ENCODE assay signal across 15 cellular contexts in the genomic region with DNA sequence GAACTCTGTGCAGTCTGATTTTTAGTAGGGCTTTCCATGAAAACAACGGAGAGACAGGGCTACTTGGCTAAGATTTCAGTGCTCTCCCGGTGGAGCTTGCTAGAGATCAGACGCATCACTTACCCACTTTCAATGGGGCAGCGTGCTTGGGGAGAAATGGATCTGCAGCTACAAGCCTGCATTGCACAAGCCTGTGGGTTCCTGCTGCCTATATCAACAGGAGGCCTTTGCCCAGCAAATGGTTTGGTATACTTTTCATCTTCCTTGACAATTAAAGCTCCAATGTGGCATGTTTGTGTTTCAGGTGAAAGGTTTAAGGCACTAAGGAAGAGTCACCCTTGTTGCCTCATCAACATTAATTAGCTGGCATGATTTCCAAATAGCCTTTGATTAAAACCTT.
A peak's percentile ranks its signal among the peaks of the same experiment; 100 is the strongest.
DNase-seq lines count a peak whose midpoint lies in the region; TF ChIP-seq lines count a peak whose summit lies in the region.
"Had no signal": no experiment of that assay in that cellular context is flagged by ENCODE, and none has a peak within 500 bp of the region (broad histone marks: within the 10 kb centered on the region; RNA-seq: fewer than 3 reads in every experiment).

No MANE protein-coding gene starts in this region.

- H3K9ac ChIP-seq in mammary epithelial cell (ENCODE audit: insufficient read depth, low read length) = no peak overlapping the region
- H3K9ac ChIP-seq: BLaER1 had no signal

- H3K4me1 ChIP-seq in mammary epithelial cell (ENCODE audit: insufficient read depth, low read length) (peaks cover 4% of the 10 kb centered on the region), esophagus squamous epithelium (peaks cover 3 to 18% (median 4%) of the 10 kb centered on the region in 3 donors), prostate gland (replicated peaks) (no peaks in the 10 kb centered on the region)
- H3K4me1 ChIP-seq: A549, BLaER1 had no signal

- no peak overlapping the region for H3K4me2 ChIP-seq in mammary epithelial cell (ENCODE audit: insufficient read depth, low read depth, low read length)
- H3K4me2 ChIP-seq: A549, BLaER1 had no signal

- no peak for TF ChIP-seq POLR2A in esophagus squamous epithelium (IDR thresholded peaks at IDR 0.05)
- no peak for TF ChIP-seq POLR2A in prostate gland (IDR thresholded peaks at IDR 0.05)

- peak; percentile 48 for DNase-seq in mammary epithelial cell
- no peak for DNase-seq in MCF 10A (ENCODE audit: unreplicated experiment)
- no peak for DNase-seq in esophagus squamous epithelium (lab: John Stamatoyannopoulos, UW)
- peak; percentile 39 for DNase-seq in prostate gland (ENCODE audit: low spot score)
- no peak for DNase-seq in NCI-H2081 (lab: John Stamatoyannopoulos, UW)
- DNase-seq in AG08395 (ENCODE audit: low spot score) = no peak
- DNase-seq in immature natural killer cell = no peak
- DNase-seq: CD4-positive, alpha-beta memory T cell; DMS79 treated with DMSO at 0.1 percent for 48 hours; GF-D8; H9 had no signal

- in situ Hi-C loops in mammary epithelial cell (cut with MboI; ENCODE audit: low sequenced_read_pairs in 2 of 2) = no loop called here

- no peak overlapping the region for H3K4me3 Mint-ChIP-seq in MCF 10A (ENCODE audit: unreplicated experiment)
- no peak overlapping the region for H3K4me3 Mint-ChIP-seq in immature natural killer cell
- H3K4me3 Mint-ChIP-seq: CD14-positive monocyte; CD4-positive, alpha-beta memory T cell; H9 had no signal

- H3K27ac ChIP-seq in mammary epithelial cell (ENCODE audit: insufficient read depth, low read depth, low read length) (no peak overlapping the region), esophagus squamous epithelium (peak overlapping the region; percentile 30 to 45 (median 40)), prostate gland (no peak overlapping the region)
- H3K27ac ChIP-seq: 22Rv1, A549, BLaER1 had no signal

- H2AFZ ChIP-seq in mammary epithelial cell (ENCODE audit: low read depth, low read length) = no peak overlapping the region

- no peaks in the 10 kb centered on the region for H4K20me1 ChIP-seq in mammary epithelial cell (ENCODE audit: insufficient read depth, low read length)
- H4K20me1 ChIP-seq: BLaER1 had no signal

- no peak overlapping the region for H3K4me3 ChIP-seq in mammary epithelial cell (replicated peaks in 1 of 3; ENCODE audit: insufficient read depth in 1 of 3, low read depth in 2 of 3, low read length in 3 of 3)
- H3K4me3 ChIP-seq in esophagus squamous epithelium = no peak overlapping the region
- no peak overlapping the region for H3K4me3 ChIP-seq in prostate gland
- H3K4me3 ChIP-seq: A549, BLaER1 had no signal

- H3K4me1 Mint-ChIP-seq in MCF 10A (ENCODE audit: insufficient read depth, unreplicated experiment) (peaks cover 5% of the 10 kb centered on the region), immature natural killer cell (no peaks in the 10 kb centered on the region)
- H3K4me1 Mint-ChIP-seq: CD14-positive monocyte, H9 had no signal

- H3K9me3 ChIP-seq in mammary epithelial cell (replicated peaks; ENCODE audit: insufficient read depth, low read length) (no peaks in the 10 kb centered on the region), esophagus squamous epithelium (no peaks in the 10 kb centered on the region), prostate gland (no peaks in the 10 kb centered on the region)
- H3K9me3 ChIP-seq: BLaER1 had no signal

- H3K27me3 ChIP-seq in mammary epithelial cell (ENCODE audit: insufficient read depth, low read length) = no peaks in the 10 kb centered on the region
- H3K27me3 ChIP-seq in esophagus squamous epithelium = no peaks in the 10 kb centered on the region
- H3K27me3 ChIP-seq in prostate gland (replicated peaks; ENCODE audit: insufficient read depth) = no peaks in the 10 kb centered on the region
- H3K27me3 ChIP-seq: BLaER1 had no signal

- intact Hi-C loops in mammary epithelial cell (cut with micrococcal nuclease) (no loop called here), MCF 10A (cut with micrococcal nuclease) (no loop called here), esophagus squamous epithelium (cut with DNase I) (no loop called here), prostate gland (cut with DNase I) (no loop called here)

- H3K79me2 ChIP-seq in mammary epithelial cell (ENCODE audit: insufficient read depth, low read length) = no peaks in the 10 kb centered on the region

- BruUV-seq in mammary epithelial cell (replicated peaks; lab: Mats Ljungman, UMichigan) (no TSS peak), MCF 10A (replicated peaks; lab: Mats Ljungman, UMichigan) (no TSS peak)

- H3K9me3 Mint-ChIP-seq in MCF 10A (ENCODE audit: unreplicated experiment) (no peaks in the 10 kb centered on the region), immature natural killer cell (peaks cover 0 to 4% (median 0%) of the 10 kb centered on the region in 6 donors)

- no peaks in the 10 kb centered on the region for H3K36me3 ChIP-seq in mammary epithelial cell (ENCODE audit: insufficient read depth, low read length)
- H3K36me3 ChIP-seq in esophagus squamous epithelium = no peaks in the 10 kb centered on the region
- H3K36me3 ChIP-seq in prostate gland = no peaks in the 10 kb centered on the region
- H3K36me3 ChIP-seq: BLaER1 had no signal

- no peaks in the 10 kb centered on the region for H3K27me3 Mint-ChIP-seq in MCF 10A (ENCODE audit: insufficient read depth, unreplicated experiment)
- H3K27me3 Mint-ChIP-seq in immature natural killer cell (ENCODE audit: low read depth in 3 of 3) = peaks cover 0 to 5% (median 3%) of the 10 kb centered on the region in 3 donors

- TF ChIP-seq CTCF in mammary epithelial cell (conservative IDR thresholded peaks at IDR 0.05 in 1 of 2, IDR thresholded peaks at IDR 0.05 in 1 of 2; ENCODE audit: extremely low read depth in 1 of 2, insufficient read depth in 1 of 2, low read depth in 1 of 2, low read length in 2 of 2) (no peak), MCF 10A (IDR thresholded peaks at IDR 0.05; ENCODE audit: unreplicated experiment) (no peak), esophagus squamous epithelium (IDR thresholded peaks at IDR 0.05) (no peak), prostate gland (IDR thresholded peaks at IDR 0.05) (no peak)

- POLR2A ChIA-PET in MCF 10A (lab: Yijun Ruan, JAX) = interaction anchor here (0.8 to 1.6 kb wide), 4 partner anchors 11 to 88 kb away, joined by 3 to 5 read pairs (median 4); no protein-coding TSS in a partner anchor

- H3K36me3 Mint-ChIP-seq in MCF 10A (ENCODE audit: insufficient read depth, unreplicated experiment) = no peaks in the 10 kb centered on the region
- H3K36me3 Mint-ChIP-seq in immature natural killer cell = no peaks in the 10 kb centered on the region
- H3K36me3 Mint-ChIP-seq: CD14-positive monocyte; CD4-positive, alpha-beta memory T cell had no signal

- CTCF ChIA-PET in mammary epithelial cell (lab: Charles Lee; ENCODE audit: low non-redundant PET) = no interaction called here
- CTCF ChIA-PET in MCF 10A (lab: Yijun Ruan, JAX) = no interaction called here

- H3K27ac Mint-ChIP-seq in MCF 10A (ENCODE audit: low read depth, unreplicated experiment) = no peak overlapping the region
- H3K27ac Mint-ChIP-seq in immature natural killer cell = no peak overlapping the region
- H3K27ac Mint-ChIP-seq: CD14-positive monocyte had no signal

- dilution Hi-C loops in mammary epithelial cell (cut with HindIII; ENCODE audit: low sequenced_read_pairs) = no loop called here

- WGBS in mammary epithelial cell (ENCODE audit: low coverage, missing lambda C conversion rate) = 44% methylated on average over 4 of the region's 4 CpGs
- WGBS in esophagus squamous epithelium, 2 donors = 47 to 59% methylated on average over 4 of the region's 4 CpGs
- WGBS in prostate gland = 38% methylated on average over 4 of the region's 4 CpGs

Comparison
In these comparisons a context has a peak if more than half of its experiments do, and no peak if none do; other contexts are left out.
1. DNase-seq: peak in mammary epithelial cell (single experiment) and prostate gland (single experiment); none in MCF 10A (single experiment), esophagus squamous epithelium (single experiment), NCI-H2081 (0 of 2), AG08395 (single experiment) and immature natural killer cell (0 of 3).
2. H3K27ac ChIP-seq: peak in esophagus squamous epithelium (4 of 4); none in mammary epithelial cell (single experiment) and prostate gland (0 of 2).